ENCODE assay signal across 24 cellular contexts in genomic region chr6:150194200-150194599, GRCh38. TPM values are rescaled to one million over a fixed set of nuclear protein-coding genes. Genes with fewer than 3 reads are reported as not detected.
"Had no signal": no experiment of that assay in that cellular context is flagged by ENCODE, and none has a peak within 500 bp of the region (broad histone marks: within the 10 kb centered on the region; RNA-seq: fewer than 3 reads in every experiment).

No MANE protein-coding gene starts in this region.

- H3K9me3 ChIP-seq: heart left ventricle, prostate gland, right atrium auricular region, sigmoid colon, stomach, thoracic aorta had no signal

- H3K36me3 ChIP-seq: heart left ventricle, prostate gland, right atrium auricular region, sigmoid colon, stomach, thoracic aorta had no signal

- H3K4me1 ChIP-seq: parathyroid adenoma, prostate gland had no signal

- ATAC-seq: esophagus mucosa, heart left ventricle had no signal

- H3K4me3 Mint-ChIP-seq: nephron progenitor cell had no signal

- DNase-seq: cortex of kidney; dorsolateral prefrontal cortex; effector CD8-positive, alpha-beta T cell; heart left ventricle; hippocampal formation; mesendoderm; naive B cell; nephron progenitor cell; sigmoid colon; stimulated activated CD4-positive, alpha-beta T cell treated with anti-CD3 and anti-CD28 coated beads, Interleukin-2, amount 100 ng/mL, for 24 hours; stimulated activated CD4-positive, alpha-beta T cell treated with anti-CD3 and anti-CD28 coated beads, Interleukin-4, amount 100 ng/mL, for 4 hours; stimulated activated naive CD4-positive, alpha-beta T cell; stomach; substantia nigra; trophoblast cell had no signal

- H3K27ac ChIP-seq: dorsolateral prefrontal cortex, heart left ventricle, parathyroid adenoma, prostate gland, right atrium auricular region, sigmoid colon, skin epidermis, stomach, thoracic aorta had no signal

- H3K27ac Mint-ChIP-seq: naive B cell, nephron progenitor cell had no signal

- H3K4me3 ChIP-seq: dorsolateral prefrontal cortex, heart left ventricle, prostate gland, right atrium auricular region, sigmoid colon, skin epidermis, stomach, thoracic aorta had no signal

- H3K27me3 ChIP-seq: heart left ventricle, right atrium auricular region, sigmoid colon had no signal

RNA-seq across cellular contexts. Expression of gene PPP1R14C, which starts 51.4 kb away (rescaled TPM):
- total RNA-seq: lung microvascular endothelial cell had no signal
- polyA plus RNA-seq: fibroblast of lung, liver had no signal
